In the genomic region with DNA sequence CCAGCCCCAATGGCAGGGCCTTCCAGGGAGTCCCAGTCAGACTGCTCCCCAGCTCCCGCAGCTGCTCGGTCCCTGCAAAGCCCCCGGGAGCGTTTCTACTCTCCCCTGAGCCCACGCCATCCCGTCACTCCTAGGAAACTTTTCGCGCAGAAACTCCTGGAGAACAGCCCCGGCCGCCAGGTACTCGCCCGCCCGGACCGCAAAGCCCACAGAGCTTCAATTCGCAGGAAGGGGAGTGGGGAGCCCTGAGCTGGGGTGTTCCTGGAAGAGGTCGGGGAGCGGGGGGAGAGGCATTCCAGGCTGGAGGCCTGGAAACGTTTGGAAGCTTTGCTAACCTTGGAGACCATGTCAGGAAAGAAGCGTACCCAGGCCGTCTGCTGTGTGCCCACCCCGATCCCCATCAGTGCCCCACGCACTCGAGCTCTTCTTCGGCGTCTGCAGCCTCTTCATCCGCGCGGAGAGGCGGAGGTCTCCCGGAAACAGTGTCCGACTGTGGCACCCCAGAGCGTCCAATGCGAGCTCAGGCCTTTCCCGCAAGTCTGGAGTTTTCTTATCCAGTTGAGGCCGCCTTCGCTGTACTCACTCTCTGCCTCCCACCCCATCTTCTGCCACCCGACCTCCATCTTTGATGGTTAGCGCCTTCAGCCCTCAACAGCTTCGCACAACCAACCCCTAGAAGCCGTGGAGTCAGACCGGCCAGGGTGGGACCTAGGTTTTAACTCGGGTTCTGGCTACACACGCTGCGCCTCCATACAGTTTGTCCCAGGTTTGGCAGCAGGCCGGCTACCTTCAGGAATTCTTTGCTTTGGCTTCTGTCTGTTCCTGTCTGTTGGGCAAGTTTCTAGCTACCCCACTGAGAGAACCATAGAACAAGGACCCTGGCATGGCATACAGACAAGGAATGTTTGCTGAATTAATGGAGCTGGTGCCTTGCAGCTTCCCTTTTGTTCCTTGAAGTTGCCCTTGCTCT, we compare ENCODE assay signal across 1 cellular context.
TF ChIP-seq lines count a peak whose summit lies in the region.

No MANE protein-coding gene starts in this region.

TF ChIP-seq in HepG2, 621 proteins besides CTCF, POLR2A, EP300 and RAD21 (continues in another document):
- no peak for TF ChIP-seq TSC22D2 (CRISPR knock-in tag; IDR thresholded peaks at IDR 0.05; ENCODE audit: borderline replicate concordance)
- TF ChIP-seq KLF6 (CRISPR knock-in tag; IDR thresholded peaks at IDR 0.05), result 0 out of 2 replicates have a peak, but pooled peaks have one; percentile 40
- no peak for TF ChIP-seq ZNF614 (CRISPR knock-in tag; IDR thresholded peaks at IDR 0.05; ENCODE audit: borderline replicate concordance)
- TF ChIP-seq KMT2A (CRISPR knock-in tag; IDR thresholded peaks at IDR 0.05), result 0 out of 2 replicates have a peak, but pooled peaks have one; percentile 8
- 0 out of 2 replicates have a peak, but pooled peaks have one; percentile 8 for TF ChIP-seq ZNF615 (CRISPR knock-in tag; IDR thresholded peaks at IDR 0.05; ENCODE audit: borderline replicate concordance)
- TF ChIP-seq ZNF782 (CRISPR knock-in tag; IDR thresholded peaks at IDR 0.05; ENCODE audit: borderline replicate concordance), result no peak
- TF ChIP-seq TOPORS (CRISPR knock-in tag; IDR thresholded peaks at IDR 0.05), result no peak
- 0 out of 2 replicates have a peak, but pooled peaks have one; percentile 35 for TF ChIP-seq ZSCAN20 (CRISPR knock-in tag; IDR thresholded peaks at IDR 0.05; ENCODE audit: borderline replicate concordance)
- no peak for TF ChIP-seq RFXANK (CRISPR knock-in tag; IDR thresholded peaks at IDR 0.05)
- no peak for TF ChIP-seq KAT2B (IDR thresholded peaks at IDR 0.05; ENCODE audit: borderline replicate concordance, low read depth, low read length)
- TF ChIP-seq, protein P1, sequence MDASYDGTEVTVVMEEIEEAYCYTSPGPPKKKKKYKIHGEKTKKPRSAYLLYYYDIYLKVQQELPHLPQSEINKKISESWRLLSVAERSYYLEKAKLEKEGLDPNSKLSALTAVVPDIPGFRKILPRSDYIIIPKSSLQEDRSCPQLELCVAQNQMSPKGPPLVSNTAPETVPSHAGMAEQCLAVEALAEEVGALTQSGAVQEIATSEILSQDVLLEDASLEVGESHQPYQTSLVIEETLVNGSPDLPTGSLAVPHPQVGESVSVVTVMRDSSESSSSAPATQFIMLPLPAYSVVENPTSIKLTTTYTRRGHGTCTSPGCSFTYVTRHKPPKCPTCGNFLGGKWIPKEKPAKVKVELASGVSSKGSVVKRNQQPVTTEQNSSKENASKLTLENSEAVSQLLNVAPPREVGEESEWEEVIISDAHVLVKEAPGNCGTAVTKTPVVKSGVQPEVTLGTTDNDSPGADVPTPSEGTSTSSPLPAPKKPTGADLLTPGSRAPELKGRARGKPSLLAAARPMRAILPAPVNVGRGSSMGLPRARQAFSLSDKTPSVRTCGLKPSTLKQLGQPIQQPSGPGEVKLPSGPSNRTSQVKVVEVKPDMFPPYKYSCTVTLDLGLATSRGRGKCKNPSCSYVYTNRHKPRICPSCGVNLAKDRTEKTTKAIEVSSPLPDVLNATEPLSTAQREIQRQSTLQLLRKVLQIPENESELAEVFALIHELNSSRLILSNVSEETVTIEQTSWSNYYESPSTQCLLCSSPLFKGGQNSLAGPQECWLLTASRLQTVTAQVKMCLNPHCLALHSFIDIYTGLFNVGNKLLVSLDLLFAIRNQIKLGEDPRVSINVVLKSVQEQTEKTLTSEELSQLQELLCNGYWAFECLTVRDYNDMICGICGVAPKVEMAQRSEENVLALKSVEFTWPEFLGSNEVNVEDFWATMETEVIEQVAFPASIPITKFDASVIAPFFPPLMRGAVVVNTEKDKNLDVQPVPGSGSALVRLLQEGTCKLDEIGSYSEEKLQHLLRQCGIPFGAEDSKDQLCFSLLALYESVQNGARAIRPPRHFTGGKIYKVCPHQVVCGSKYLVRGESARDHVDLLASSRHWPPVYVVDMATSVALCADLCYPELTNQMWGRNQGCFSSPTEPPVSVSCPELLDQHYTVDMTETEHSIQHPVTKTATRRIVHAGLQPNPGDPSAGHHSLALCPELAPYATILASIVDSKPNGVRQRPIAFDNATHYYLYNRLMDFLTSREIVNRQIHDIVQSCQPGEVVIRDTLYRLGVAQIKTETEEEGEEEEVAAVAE (CRISPR knock-in tag; IDR thresholded peaks at IDR 0.05; ENCODE audit: borderline replicate concordance), result no peak
- 0 out of 2 replicates have a peak, but pooled peaks have one; percentile 28 for TF ChIP-seq NFIB (CRISPR knock-in tag; IDR thresholded peaks at IDR 0.05; ENCODE audit: borderline replicate concordance)
- peak; percentile 27; the same call in 1 of the 2 replicates for TF ChIP-seq ZFAT (CRISPR knock-in tag; conservative IDR thresholded peaks at IDR 0.05)
- TF ChIP-seq ZNF280D (CRISPR knock-in tag; IDR thresholded peaks at IDR 0.05), result no peak
- TF ChIP-seq CBX1 (IDR thresholded peaks at IDR 0.05; ENCODE audit: low read depth), result no peak
- peak; percentile 32; the same call in 1 of the 2 replicates for TF ChIP-seq POLR2G (IDR thresholded peaks at IDR 0.05; ENCODE audit: low read depth, low read length)
- TF ChIP-seq MYPOP (CRISPR knock-in tag; IDR thresholded peaks at IDR 0.05), result peak; percentile 37; the same call in 1 of the 2 replicates
- 0 out of 2 replicates have a peak, but pooled peaks have one; percentile 15 for TF ChIP-seq KLF15 (CRISPR knock-in tag; IDR thresholded peaks at IDR 0.05; ENCODE audit: borderline replicate concordance)
- 0 out of 2 replicates have a peak, but pooled peaks have one; percentile 8 for TF ChIP-seq ZNF646 (CRISPR knock-in tag; IDR thresholded peaks at IDR 0.05)
- no peak; the same call in 1 of the 2 replicates for TF ChIP-seq ZNF691 (CRISPR knock-in tag; IDR thresholded peaks at IDR 0.05; ENCODE audit: borderline replicate concordance, low read depth)
- 0 out of 2 replicates have a peak, but pooled peaks have one; percentile 27 for TF ChIP-seq ZNF441 (CRISPR knock-in tag; IDR thresholded peaks at IDR 0.05; ENCODE audit: borderline replicate concordance)
- TF ChIP-seq ZC3H13 (CRISPR knock-in tag; IDR thresholded peaks at IDR 0.05), result peak; percentile 65; the same call in 1 of the 2 replicates
- 0 out of 2 replicates have a peak, but pooled peaks have one; percentile 17 for TF ChIP-seq PATZ1 (CRISPR knock-in tag; IDR thresholded peaks at IDR 0.05)
- TF ChIP-seq RBM39 (IDR thresholded peaks at IDR 0.05; ENCODE audit: low read depth, low read length, poor library complexity, severe bottlenecking), result peak; percentile 48
- no peak for TF ChIP-seq ZNF12 (CRISPR knock-in tag; IDR thresholded peaks at IDR 0.05)
- 0 out of 2 replicates have a peak, but pooled peaks have one; percentile 9 for TF ChIP-seq MLLT10 (CRISPR knock-in tag; IDR thresholded peaks at IDR 0.05)
- peak; percentile 52; the same call in 1 of the 2 replicates for TF ChIP-seq ZNF550 (CRISPR knock-in tag; IDR thresholded peaks at IDR 0.05; ENCODE audit: borderline replicate concordance)
- peak; percentile 58; the same call in 1 of the 2 replicates for TF ChIP-seq PCBP1 (IDR thresholded peaks at IDR 0.05; ENCODE audit: borderline replicate concordance, low read depth, low read length)
- no peak for TF ChIP-seq NAIF1 (CRISPR knock-in tag; IDR thresholded peaks at IDR 0.05; ENCODE audit: borderline replicate concordance)
- peak; percentile 32 for TF ChIP-seq XRCC5 (optimal IDR thresholded peaks at IDR 0.05; ENCODE audit: low read length)
- no peak for TF ChIP-seq ZNF746 (CRISPR knock-in tag; IDR thresholded peaks at IDR 0.05)
- 0 out of 2 replicates have a peak, but pooled peaks have one; percentile 23 for TF ChIP-seq ZNF337 (CRISPR knock-in tag; IDR thresholded peaks at IDR 0.05; ENCODE audit: borderline replicate concordance, low read depth)
- no peak for TF ChIP-seq ZNF660 (CRISPR knock-in tag; IDR thresholded peaks at IDR 0.05; ENCODE audit: borderline replicate concordance, low read depth)
- 0 out of 2 replicates have a peak, but pooled peaks have one; percentile 3 for TF ChIP-seq KLF12 (CRISPR knock-in tag; IDR thresholded peaks at IDR 0.05; ENCODE audit: borderline replicate concordance)
- TF ChIP-seq SALL1 (CRISPR knock-in tag; IDR thresholded peaks at IDR 0.05), result peak; percentile 28
- TF ChIP-seq HNRNPL (IDR thresholded peaks at IDR 0.05; ENCODE audit: low read depth, low read length), result 0 out of 2 replicates have a peak, but pooled peaks have one; percentile 39
